In genomic region chr19:1046836-1047695, GRCh38 we compare ENCODE assay signal across 22 cellular contexts. TPM values are rescaled to one million over a fixed set of nuclear protein-coding genes. Genes with fewer than 3 reads are reported as not detected.
DNase-seq lines count a peak whose midpoint lies in the region; ATAC-seq, FAIRE-seq and TF ChIP-seq lines count a peak whose summit lies in the region.
"Had no signal": no experiment of that assay in that cellular context is flagged by ENCODE, and none has a peak within 500 bp of the region (broad histone marks: within the 10 kb centered on the region; RNA-seq: fewer than 3 reads in every experiment).

No MANE protein-coding gene starts in this region.

- no peak for FAIRE-seq in K562 (lab: Jason Lieb, UNC)
- FAIRE-seq: TTC549 had no signal

- WGBS in K562 (ENCODE audit: insufficient coverage, low coverage, missing lambda C conversion rate) = 96% methylated on average over 30 of the region's 77 CpGs

- no peak for ATAC-seq in Right ventricle myocardium inferior
- no peak for ATAC-seq in K562
- ATAC-seq in stimulated activated effector memory CD8-positive, alpha-beta T cell treated with anti-CD3 and anti-CD28 coated beads, Interleukin-12 subunit alpha, Interleukin-12 subunit beta, amount 100 ng/mL, for 72 hours = peak; percentile 36
- ATAC-seq in natural killer cell treated with Interleukin-12 subunit alpha and Interleukin-12 subunit beta and Interleukin-15 and Interleukin-18, amount 100 ng/mL, for 72 hours = no peak

- H3K36me3 ChIP-seq in left ventricle myocardium inferior = peaks cover 4% of the 10 kb centered on the region
- peaks cover 65% of the 10 kb centered on the region for H3K36me3 ChIP-seq in K562 (ENCODE audit: control insufficient read depth, insufficient read depth, low read length)

- no peak for TF ChIP-seq POLR2A in K562 (conservative IDR thresholded peaks at IDR 0.05)

- intact Hi-C loops in Right ventricle myocardium inferior (cut with DNase I) = no loop called here
- intact Hi-C loops in left ventricle myocardium inferior (cut with micrococcal nuclease) = no loop called here
- intact Hi-C loops in K562 (cut with micrococcal nuclease) = no loop called here

- H3K27me3 Mint-ChIP-seq in natural killer cell treated with Interleukin-12 subunit alpha and Interleukin-12 subunit beta and Interleukin-15 and Interleukin-18, amount 100 ng/mL, for 72 hours = no peaks in the 10 kb centered on the region
- H3K27me3 Mint-ChIP-seq: activated CD4-positive, alpha-beta T cell treated with anti-CD3 and anti-CD28 coated beads, Interleukin-2, amount 10 ng/mL, durations not matched to agents 7 days and 5 days had no signal

- no peaks in the 10 kb centered on the region for H3K9me1 ChIP-seq in K562 (ENCODE audit: control insufficient read depth, insufficient read depth, low read length)

- peak; percentile 57 for DNase-seq in Right ventricle myocardium inferior (ENCODE audit: missing footprints)
- DNase-seq in left ventricle myocardium inferior = no peak
- no peak for DNase-seq in K562 (ENCODE audit: extremely low read depth in 1 of 4, low spot score in 3 of 4)
- DNase-seq in stimulated activated effector memory CD8-positive, alpha-beta T cell treated with anti-CD3 and anti-CD28 coated beads, Interleukin-12 subunit alpha, Interleukin-12 subunit beta, amount 100 ng/mL, for 72 hours (ENCODE audit: low spot score in 2 of 2) = no peak
- no peak for DNase-seq in NCI-H82 (lab: John Stamatoyannopoulos, UW)
- DNase-seq in natural killer cell treated with Interleukin-12 subunit alpha and Interleukin-12 subunit beta and Interleukin-15 and Interleukin-18, amount 100 ng/mL, for 72 hours (ENCODE audit: low spot score) = no peak
- DNase-seq: activated CD4-positive, alpha-beta T cell treated with anti-CD3 and anti-CD28 coated beads, Interleukin-2, amount 10 ng/mL, durations not matched to agents 7 days and 5 days; activated gamma-delta T cell treated with Interleukin-2 at 50 U/mL for 16 hours; C1 segment of cervical spinal cord; cerebellar nuclear complex; effector CD8-positive, alpha-beta T cell; KG1; NCI-H2081; NCI-H510A treated with DMSO at 0.1 percent for 48 hours; retina; Right ventricle myocardium superior; SW 1271 had no signal

- CTCF ChIA-PET in K562 (lab: Yijun Ruan, JAX; ENCODE audit: low intra/inter-chr PET ratio) = no interaction called here

- H3K4me3 Mint-ChIP-seq in stimulated activated effector memory CD8-positive, alpha-beta T cell treated with anti-CD3 and anti-CD28 coated beads, Interleukin-12 subunit alpha, Interleukin-12 subunit beta, amount 100 ng/mL, for 72 hours = no peak overlapping the region
- H3K4me3 Mint-ChIP-seq in natural killer cell treated with Interleukin-12 subunit alpha and Interleukin-12 subunit beta and Interleukin-15 and Interleukin-18, amount 100 ng/mL, for 72 hours = no peak overlapping the region
- H3K4me3 Mint-ChIP-seq: activated CD4-positive, alpha-beta T cell treated with anti-CD3 and anti-CD28 coated beads, Interleukin-2, amount 10 ng/mL, durations not matched to agents 7 days and 5 days had no signal

- H4K20me1 ChIP-seq in K562 (replicated peaks; ENCODE audit: control insufficient read depth, insufficient read depth, low read length) = no peaks in the 10 kb centered on the region

- no peak overlapping the region for H3K4me2 ChIP-seq in K562 (ENCODE audit: insufficient read depth, low read length)

- H3K79me2 ChIP-seq in K562 (ENCODE audit: control insufficient read depth, insufficient read depth, low read length) = peaks cover 27% of the 10 kb centered on the region

- no peak overlapping the region for H3K9ac ChIP-seq in K562 (ENCODE audit: insufficient read depth in 1 of 2, low read depth in 2 of 2, low read length in 2 of 2)

- no peak for TF ChIP-seq EP300 in K562 (IDR thresholded peaks at IDR 0.05; ENCODE audit: low read length)

- H3K27ac ChIP-seq in left ventricle myocardium inferior (replicated peaks) (no peak overlapping the region), K562 (ENCODE audit: extremely low read depth, low read depth, low read length) (no peak overlapping the region)
- H3K27ac ChIP-seq: suprapubic skin had no signal

- H3K27ac Mint-ChIP-seq in stimulated activated effector memory CD8-positive, alpha-beta T cell treated with anti-CD3 and anti-CD28 coated beads, Interleukin-12 subunit alpha, Interleukin-12 subunit beta, amount 100 ng/mL, for 72 hours = no peak overlapping the region
- H3K27ac Mint-ChIP-seq in natural killer cell treated with Interleukin-12 subunit alpha and Interleukin-12 subunit beta and Interleukin-15 and Interleukin-18, amount 100 ng/mL, for 72 hours = no peak overlapping the region
- H3K27ac Mint-ChIP-seq: activated CD4-positive, alpha-beta T cell treated with anti-CD3 and anti-CD28 coated beads, Interleukin-2, amount 10 ng/mL, durations not matched to agents 7 days and 5 days had no signal

- H3K9me3 ChIP-seq in left ventricle myocardium inferior (replicated peaks) (no peaks in the 10 kb centered on the region), K562 (replicated peaks; ENCODE audit: control insufficient read depth, insufficient read depth, low read depth, low read length) (no peaks in the 10 kb centered on the region)
- H3K9me3 ChIP-seq: suprapubic skin had no signal

- POLR2A ChIA-PET in K562 (lab: Yijun Ruan, JAX) = no interaction called here

- H3K4me3 ChIP-seq in left ventricle myocardium inferior = no peak overlapping the region
- H3K4me3 ChIP-seq in K562 = no peak overlapping the region
- H3K4me3 ChIP-seq: suprapubic skin had no signal

- TF ChIP-seq CTCF in left ventricle myocardium inferior (IDR thresholded peaks at IDR 0.05; ENCODE audit: borderline replicate concordance) = no peak
- no peak for TF ChIP-seq CTCF in K562 (IDR thresholded peaks at IDR 0.05 in 2 of 3, conservative IDR thresholded peaks at IDR 0.05 in 1 of 3; ENCODE audit: insufficient read depth in 2 of 3, low read depth in 1 of 3, low read length in 3 of 3)

- H3K36me3 Mint-ChIP-seq in stimulated activated effector memory CD8-positive, alpha-beta T cell treated with anti-CD3 and anti-CD28 coated beads, Interleukin-12 subunit alpha, Interleukin-12 subunit beta, amount 100 ng/mL, for 72 hours = no peaks in the 10 kb centered on the region
- H3K36me3 Mint-ChIP-seq in natural killer cell treated with Interleukin-12 subunit alpha and Interleukin-12 subunit beta and Interleukin-15 and Interleukin-18, amount 100 ng/mL, for 72 hours = no peaks in the 10 kb centered on the region

- no peaks in the 10 kb centered on the region for H3K4me1 ChIP-seq in left ventricle myocardium inferior
- peaks cover 15 to 66% of the 10 kb centered on the region in 2 experiments for H3K4me1 ChIP-seq in K562 (replicated peaks in 1 of 2; ENCODE audit: control insufficient read depth in 2 of 2, insufficient read depth in 2 of 2, low read length in 2 of 2)

- BruUV-seq in K562 (replicated peaks; lab: Mats Ljungman, UMichigan) = no TSS peak

- in situ Hi-C loops in K562 (cut with MboI) = no loop called here

- H3K4me1 Mint-ChIP-seq in stimulated activated effector memory CD8-positive, alpha-beta T cell treated with anti-CD3 and anti-CD28 coated beads, Interleukin-12 subunit alpha, Interleukin-12 subunit beta, amount 100 ng/mL, for 72 hours = peaks cover 11% of the 10 kb centered on the region
- no peaks in the 10 kb centered on the region for H3K4me1 Mint-ChIP-seq in natural killer cell treated with Interleukin-12 subunit alpha and Interleukin-12 subunit beta and Interleukin-15 and Interleukin-18, amount 100 ng/mL, for 72 hours (ENCODE audit: low read depth in 2 of 2)

- no peak overlapping the region for H2AFZ ChIP-seq in K562 (ENCODE audit: low read depth, low read length)

- TF ChIP-seq RAD21 in K562 (CRISPR knock-in tag; conservative IDR thresholded peaks at IDR 0.05 in 1 of 2, IDR thresholded peaks at IDR 0.05 in 1 of 2) = no peak

- H3K27me3 ChIP-seq in left ventricle myocardium inferior (ENCODE audit: low read depth) (no peaks in the 10 kb centered on the region), K562 (ENCODE audit: control insufficient read depth in 2 of 2, insufficient read depth in 2 of 2, low read length in 2 of 2) (no peaks in the 10 kb centered on the region)
- H3K27me3 ChIP-seq: suprapubic skin had no signal

- no peaks in the 10 kb centered on the region for H3K9me3 Mint-ChIP-seq in stimulated activated effector memory CD8-positive, alpha-beta T cell treated with anti-CD3 and anti-CD28 coated beads, Interleukin-12 subunit alpha, Interleukin-12 subunit beta, amount 100 ng/mL, for 72 hours
- no peaks in the 10 kb centered on the region for H3K9me3 Mint-ChIP-seq in natural killer cell treated with Interleukin-12 subunit alpha and Interleukin-12 subunit beta and Interleukin-15 and Interleukin-18, amount 100 ng/mL, for 72 hours
- H3K9me3 Mint-ChIP-seq: activated CD4-positive, alpha-beta T cell treated with anti-CD3 and anti-CD28 coated beads, Interleukin-2, amount 10 ng/mL, durations not matched to agents 7 days and 5 days had no signal

RNA-seq across cellular contexts. Expression of gene ABCA7, which starts 7.2 kb away (rescaled TPM):
- total RNA-seq in Right ventricle myocardium inferior (7.7 TPM), left ventricle myocardium inferior (9.3 TPM), K562 (2014; rRNA removed) (31.4 and 45.4 TPM in 2 replicates), K562 (2014; rRNA removed; fragmentation: Illumina TruSeq; extraction: Trizol) (8.9 and 12.7 TPM in 2 replicates), K562 (2015; rRNA removed; fragmentation: Illumina TruSeq; extraction: Trizol) (19.1 and 22.8 TPM in 2 replicates), K562 (2021) (90.0 and 96.1 TPM in 2 replicates)
- total RNA-seq in K562 (2011; cell fraction: chromatin; rRNA removed; ENCODE audit: low replicate concordance) = 266 and 789 TPM in 2 replicates
- 519 and 639 TPM in 2 replicates for total RNA-seq in K562 (2011; cell fraction: nucleolus; rRNA removed)
- 258 and 297 TPM in 2 replicates for total RNA-seq in K562 (2011; cell fraction: nucleoplasm; rRNA removed)
- polyA plus RNA-seq in K562 (2011; rRNA removed) (32.6 and 52.0 TPM in 2 replicates), K562 (2014; fragmentation: Illumina TruSeq; extraction: Trizol) (31.2 and 32.6 TPM in 2 replicates), K562 (2014; fragmentation: Nextera tagmentation; extraction: Ambion mirVana) (1 to 10 TPM; 2.3 to 3.0 TPM), K562 (2014; rRNA removed) (73.5 and 94.1 TPM in 2 replicates)
- 31.0 and 47.7 TPM in 2 replicates for polyA plus RNA-seq in K562 (2011; cell fraction: cytosol; rRNA removed)
- 504 and 724 TPM in 2 replicates for polyA plus RNA-seq in K562 (2011; cell fraction: nucleus; rRNA removed)
- polyA plus RNA-seq in K562 (2012) = 65.1 and 67.9 TPM in 2 replicates
- 13.1 and 14.8 TPM in 2 replicates for polyA minus RNA-seq in K562 (2011; rRNA and poly(A)+ RNA removed)
- polyA minus RNA-seq in K562 (2011; cell fraction: cytosol; rRNA and poly(A)+ RNA removed) = 24.3 and 51.6 TPM in 2 replicates
- 164 and 176 TPM in 2 replicates for polyA minus RNA-seq in K562 (2011; cell fraction: nucleus; rRNA and poly(A)+ RNA removed)
- 10 to 100 TPM; 53.7 to 69.9 TPM for total RNA-seq in natural killer cell treated with Interleukin-12 subunit alpha and Interleukin-12 subunit beta and Interleukin-15 and Interleukin-18, amount 100 ng/mL, for 72 hours

RNA-seq across cellular contexts. Expression of gene ARHGAP45, which starts 19.9 kb away (rescaled TPM):
- total RNA-seq in Right ventricle myocardium inferior (6.6 TPM), left ventricle myocardium inferior (4.8 TPM), K562 (2014; rRNA removed) (22.1 and 31.1 TPM in 2 replicates), K562 (2014; rRNA removed; fragmentation: Illumina TruSeq; extraction: Trizol) (1.0 and 1.8 TPM in 2 replicates), K562 (2015; rRNA removed; fragmentation: Illumina TruSeq; extraction: Trizol) (4.2 and 6.0 TPM in 2 replicates), K562 (2021) (18.0 and 19.9 TPM in 2 replicates)
- 25.6 and 81.0 TPM in 2 replicates for total RNA-seq in K562 (2011; cell fraction: chromatin; rRNA removed; ENCODE audit: low replicate concordance)
- 39.0 and 49.5 TPM in 2 replicates for total RNA-seq in K562 (2011; cell fraction: nucleolus; rRNA removed)
- 22.7 and 24.1 TPM in 2 replicates for total RNA-seq in K562 (2011; cell fraction: nucleoplasm; rRNA removed)
- polyA plus RNA-seq in K562 (2011; rRNA removed) (4.4 and 7.6 TPM in 2 replicates), K562 (2014; fragmentation: Illumina TruSeq; extraction: Trizol) (1.9 and 6.9 TPM in 2 replicates), K562 (2014; fragmentation: Nextera tagmentation; extraction: Ambion mirVana) (under 1 TPM; 0.08 to 0.63 TPM), K562 (2014; rRNA removed) (16.3 and 20.2 TPM in 2 replicates)
- 5.6 and 12.6 TPM in 2 replicates for polyA plus RNA-seq in K562 (2011; cell fraction: cytosol; rRNA removed)
- polyA plus RNA-seq in K562 (2011; cell fraction: nucleus; rRNA removed) = 17.8 and 38.7 TPM in 2 replicates
- polyA plus RNA-seq in K562 (2012) = 15.0 and 15.2 TPM in 2 replicates
- polyA minus RNA-seq in K562 (2011; rRNA and poly(A)+ RNA removed) = 1.7 and 2.0 TPM in 2 replicates
- 6.2 and 8.5 TPM in 2 replicates for polyA minus RNA-seq in K562 (2011; cell fraction: cytosol; rRNA and poly(A)+ RNA removed)
- 5.5 and 6.6 TPM in 2 replicates for polyA minus RNA-seq in K562 (2011; cell fraction: nucleus; rRNA and poly(A)+ RNA removed)
- total RNA-seq in natural killer cell treated with Interleukin-12 subunit alpha and Interleukin-12 subunit beta and Interleukin-15 and Interleukin-18, amount 100 ng/mL, for 72 hours = 100 to 1,000 TPM; 320 to 338 TPM

RNA-seq across cellular contexts. Expression of gene CNN2, which starts 20.7 kb away (rescaled TPM):
- total RNA-seq in Right ventricle myocardium inferior = 69.3 TPM
- 45.6 TPM for total RNA-seq in left ventricle myocardium inferior
- total RNA-seq in K562 (2011; cell fraction: chromatin; rRNA removed; ENCODE audit: low replicate concordance) = 25.1 and 70.9 TPM in 2 replicates
- 40.8 and 41.4 TPM in 2 replicates for total RNA-seq in K562 (2011; cell fraction: nucleolus; rRNA removed)
- total RNA-seq in K562 (2011; cell fraction: nucleoplasm; rRNA removed) = 34.4 and 52.1 TPM in 2 replicates
- total RNA-seq in K562 (2014; rRNA removed) = 82.3 and 124 TPM in 2 replicates
- total RNA-seq in K562 (2014; rRNA removed; fragmentation: Illumina TruSeq; extraction: Trizol) = 33.7 and 45.6 TPM in 2 replicates
- total RNA-seq in K562 (2015; rRNA removed; fragmentation: Illumina TruSeq; extraction: Trizol) = 52.7 and 54.9 TPM in 2 replicates
- total RNA-seq in K562 (2021) = 161 and 174 TPM in 2 replicates
- 36.4 and 61.3 TPM in 2 replicates for polyA plus RNA-seq in K562 (2011; rRNA removed)
- 82.9 and 105 TPM in 2 replicates for polyA plus RNA-seq in K562 (2011; cell fraction: cytosol; rRNA removed)
- polyA plus RNA-seq in K562 (2011; cell fraction: nucleus; rRNA removed) = 42.5 and 55.7 TPM in 2 replicates
- polyA plus RNA-seq in K562 (2012) = 82.7 and 152 TPM in 2 replicates
- polyA plus RNA-seq in K562 (2014; fragmentation: Illumina TruSeq; extraction: Trizol) = 123 and 158 TPM in 2 replicates
- 10 to 100 TPM; 12.1 to 12.8 TPM for polyA plus RNA-seq in K562 (2014; fragmentation: Nextera tagmentation; extraction: Ambion mirVana)
- polyA plus RNA-seq in K562 (2014; rRNA removed) = 71.3 and 73.3 TPM in 2 replicates
- 45.8 and 50.7 TPM in 2 replicates for polyA minus RNA-seq in K562 (2011; rRNA and poly(A)+ RNA removed)
- 132 and 161 TPM in 2 replicates for polyA minus RNA-seq in K562 (2011; cell fraction: cytosol; rRNA and poly(A)+ RNA removed)
- 9.0 and 15.9 TPM in 2 replicates for polyA minus RNA-seq in K562 (2011; cell fraction: nucleus; rRNA and poly(A)+ RNA removed)
- total RNA-seq in natural killer cell treated with Interleukin-12 subunit alpha and Interleukin-12 subunit beta and Interleukin-15 and Interleukin-18, amount 100 ng/mL, for 72 hours = 100 to 1,000 TPM; 119 to 141 TPM

RNA-seq across cellular contexts. Expression of gene RNU6-2, which starts 25.7 kb away (rescaled TPM):
- not detected for total RNA-seq in Right ventricle myocardium inferior
- not detected for total RNA-seq in left ventricle myocardium inferior
- not detected in 2 replicates for total RNA-seq in K562 (2011; cell fraction: chromatin; rRNA removed; ENCODE audit: low replicate concordance)
- not detected in 2 replicates for total RNA-seq in K562 (2011; cell fraction: nucleolus; rRNA removed)
- total RNA-seq in K562 (2011; cell fraction: nucleoplasm; rRNA removed) = not detected in 2 replicates
- not detected in 2 replicates for total RNA-seq in K562 (2014; rRNA removed)
- not detected in 2 replicates for total RNA-seq in K562 (2014; rRNA removed; fragmentation: Illumina TruSeq; extraction: Trizol)
- not detected in 2 replicates for total RNA-seq in K562 (2015; rRNA removed; fragmentation: Illumina TruSeq; extraction: Trizol)
- total RNA-seq in K562 (2021) = not detected in 2 replicates
- not detected in 2 replicates for polyA plus RNA-seq in K562 (2011; rRNA removed)
- polyA plus RNA-seq in K562 (2011; cell fraction: cytosol; rRNA removed) = not detected in 2 replicates
- polyA plus RNA-seq in K562 (2011; cell fraction: nucleus; rRNA removed) = not detected in 2 replicates
- polyA plus RNA-seq in K562 (2012) = not detected in 2 replicates
- not detected in 2 replicates for polyA plus RNA-seq in K562 (2014; fragmentation: Illumina TruSeq; extraction: Trizol)
- not detected for polyA plus RNA-seq in K562 (2014; fragmentation: Nextera tagmentation; extraction: Ambion mirVana)
- polyA plus RNA-seq in K562 (2014; rRNA removed) = not detected in 2 replicates
- under 0.01 TPM in 2 replicates for polyA minus RNA-seq in K562 (2011; rRNA and poly(A)+ RNA removed)
- 667 TPM in 1 of 2 replicates, not detected in the other for polyA minus RNA-seq in K562 (2011; cell fraction: cytosol; rRNA and poly(A)+ RNA removed)
- under 0.01 TPM in 1 of 2 replicates, not detected in the other for polyA minus RNA-seq in K562 (2011; cell fraction: nucleus; rRNA and poly(A)+ RNA removed)
- total RNA-seq in natural killer cell treated with Interleukin-12 subunit alpha and Interleukin-12 subunit beta and Interleukin-15 and Interleukin-18, amount 100 ng/mL, for 72 hours = not detected
- total RNA-seq: A673; activated CD4-positive, alpha-beta T cell treated with anti-CD3 and anti-CD28 coated beads, Interleukin-2, amount 10 ng/mL, durations not matched to agents 7 days and 5 days; liver; mucosa of gallbladder; Right ventricle myocardium superior; suprapubic skin had no signal
- polyA plus RNA-seq: liver had no signal

RNA-seq across cellular contexts. Expression of gene TMEM259, which starts 26.1 kb away (rescaled TPM):
- total RNA-seq in Right ventricle myocardium inferior (106 TPM), left ventricle myocardium inferior (119 TPM), K562 (2014; rRNA removed) (135 and 169 TPM in 2 replicates), K562 (2014; rRNA removed; fragmentation: Illumina TruSeq; extraction: Trizol) (13.4 and 18.5 TPM in 2 replicates), K562 (2015; rRNA removed; fragmentation: Illumina TruSeq; extraction: Trizol) (59.7 and 60.9 TPM in 2 replicates), K562 (2021) (176 and 193 TPM in 2 replicates)
- total RNA-seq in K562 (2011; cell fraction: chromatin; rRNA removed; ENCODE audit: low replicate concordance) = 157 and 512 TPM in 2 replicates
- total RNA-seq in K562 (2011; cell fraction: nucleolus; rRNA removed) = 498 and 541 TPM in 2 replicates
- total RNA-seq in K562 (2011; cell fraction: nucleoplasm; rRNA removed) = 251 and 289 TPM in 2 replicates
- polyA plus RNA-seq in K562 (2011; rRNA removed) (83.2 and 158 TPM in 2 replicates), K562 (2014; fragmentation: Illumina TruSeq; extraction: Trizol) (63.6 and 79.5 TPM in 2 replicates), K562 (2014; fragmentation: Nextera tagmentation; extraction: Ambion mirVana) (under 1 TPM; 0.52 to 0.57 TPM), K562 (2014; rRNA removed) (225 and 231 TPM in 2 replicates)
- polyA plus RNA-seq in K562 (2011; cell fraction: cytosol; rRNA removed) = 163 and 311 TPM in 2 replicates
- 1,374 and 1,890 TPM in 2 replicates for polyA plus RNA-seq in K562 (2011; cell fraction: nucleus; rRNA removed)
- 118 and 187 TPM in 2 replicates for polyA plus RNA-seq in K562 (2012)
- 18.2 and 31.6 TPM in 2 replicates for polyA minus RNA-seq in K562 (2011; rRNA and poly(A)+ RNA removed)
- polyA minus RNA-seq in K562 (2011; cell fraction: cytosol; rRNA and poly(A)+ RNA removed) = 42.1 and 50.9 TPM in 2 replicates
- 105 and 111 TPM in 2 replicates for polyA minus RNA-seq in K562 (2011; cell fraction: nucleus; rRNA and poly(A)+ RNA removed)
- total RNA-seq in natural killer cell treated with Interleukin-12 subunit alpha and Interleukin-12 subunit beta and Interleukin-15 and Interleukin-18, amount 100 ng/mL, for 72 hours = 100 to 1,000 TPM; 150 to 267 TPM
